Comparison of ENCODE assay signal across 8 cellular contexts in genomic region chr6:156886409-156886808, GRCh38.
DNase-seq lines count a peak whose midpoint lies in the region; ATAC-seq and TF ChIP-seq lines count a peak whose summit lies in the region.

No MANE protein-coding gene starts in this region.

- WGBS in adrenal gland, 4 donors, result 16 to 26% (median 20%) methylated on average over 8 of the region's 8 CpGs

- H3K36me3 Mint-ChIP-seq in Caco-2 (ENCODE audit: insufficient read depth, unreplicated experiment), result no peaks in the 10 kb centered on the region

- no TSS peak for BruUV-seq in Caco-2 (replicated peaks; lab: Mats Ljungman, UMichigan)

- ATAC-seq in GM19395 (IDR thresholded peaks at IDR 0.05; ENCODE audit: unreplicated experiment) (peak; percentile 38), HG03103 (IDR thresholded peaks at IDR 0.05; ENCODE audit: low read depth, unreplicated experiment) (peak; percentile 58), omental fat pad (ENCODE audit: low FRiP score) (peak; percentile 34)

- H3K36me3 ChIP-seq in adrenal gland (replicated peaks in 1 of 2) (no peaks in the 10 kb centered on the region), Caco-2 (ENCODE audit: control insufficient read depth, insufficient read depth, low read length) (no peaks in the 10 kb centered on the region)

- CTCF ChIA-PET in Caco-2 (lab: Charles Lee), result no interaction called here

- no peak overlapping the region for H3K4me3 Mint-ChIP-seq in Caco-2 (ENCODE audit: unreplicated experiment)

- H3K4me1 Mint-ChIP-seq in Caco-2 (ENCODE audit: low read depth, unreplicated experiment), result peaks cover 13% of the 10 kb centered on the region

- peaks cover 9 to 30% of the 10 kb centered on the region in 2 donors for H3K4me1 ChIP-seq in adrenal gland (replicated peaks in 1 of 2)
- H3K4me1 ChIP-seq in Caco-2, result no peaks in the 10 kb centered on the region

- TF ChIP-seq POLR2A in adrenal gland (IDR thresholded peaks at IDR 0.05), result no peak

- no peaks in the 10 kb centered on the region for H3K9me3 Mint-ChIP-seq in Caco-2 (ENCODE audit: unreplicated experiment)

- H3K27ac ChIP-seq in adrenal gland, result peak overlapping the region in 3 of 5 donors; percentile 17 to 79 (median 49)

- POLR2A ChIA-PET in Caco-2 (lab: Charles Lee), result no interaction called here

- H3K27me3 ChIP-seq in adrenal gland (no peaks in the 10 kb centered on the region), Caco-2 (replicated peaks; ENCODE audit: control insufficient read depth, insufficient read depth, low read length) (no peaks in the 10 kb centered on the region)

- H3K9me3 ChIP-seq in adrenal gland (replicated peaks in 1 of 3) (no peaks in the 10 kb centered on the region), Caco-2 (no peaks in the 10 kb centered on the region)

- TF ChIP-seq CTCF in adrenal gland (IDR thresholded peaks at IDR 0.05), result no peak
- TF ChIP-seq CTCF in omental fat pad (IDR thresholded peaks at IDR 0.05), result no peak
- TF ChIP-seq CTCF in Caco-2 (IDR thresholded peaks at IDR 0.05; ENCODE audit: insufficient read depth in 1 of 2, low read depth in 1 of 2, low read length in 1 of 2, severe bottlenecking in 1 of 2, unreplicated experiment in 1 of 2), result no peak

- H3K4me3 ChIP-seq in adrenal gland, result no peak overlapping the region
- no peak overlapping the region for H3K4me3 ChIP-seq in Caco-2 (ENCODE audit: low read depth, low read length)

- no peaks in the 10 kb centered on the region for H3K27me3 Mint-ChIP-seq in Caco-2 (ENCODE audit: insufficient read depth, unreplicated experiment)

- intact Hi-C loops in adrenal gland (cut with DNase I) (no loop called here), Caco-2 (cut with micrococcal nuclease; ENCODE audit: unreplicated experiment) (no loop called here)

- no peak overlapping the region for H3K27ac Mint-ChIP-seq in Caco-2 (ENCODE audit: unreplicated experiment)

- DNase-seq in adrenal gland (peak in 6 of 7 donors; percentile 39 to 76 (median 60)), omental fat pad (ENCODE audit: low spot score) (no peak), iPS-NIHi11 (ENCODE audit: low spot score) (no peak), Caco-2 (no peak), retina (no peak), NCI-H524 (lab: John Stamatoyannopoulos, UW) (no peak)

Comparison
In these comparisons a context has a peak if more than half of its experiments do, and no peak if none do; other contexts are left out.
1. DNase-seq: peak in adrenal gland (6 of 7); none in omental fat pad (single experiment), iPS-NIHi11 (single experiment), Caco-2 (0 of 2), retina (single experiment) and NCI-H524 (0 of 2).
2. Peak in every context shown above with its lines, with median percentiles within 50 percentile points of each other: ATAC-seq.